Comparison of ENCODE assay signal across 15 cellular contexts in the genomic region with DNA sequence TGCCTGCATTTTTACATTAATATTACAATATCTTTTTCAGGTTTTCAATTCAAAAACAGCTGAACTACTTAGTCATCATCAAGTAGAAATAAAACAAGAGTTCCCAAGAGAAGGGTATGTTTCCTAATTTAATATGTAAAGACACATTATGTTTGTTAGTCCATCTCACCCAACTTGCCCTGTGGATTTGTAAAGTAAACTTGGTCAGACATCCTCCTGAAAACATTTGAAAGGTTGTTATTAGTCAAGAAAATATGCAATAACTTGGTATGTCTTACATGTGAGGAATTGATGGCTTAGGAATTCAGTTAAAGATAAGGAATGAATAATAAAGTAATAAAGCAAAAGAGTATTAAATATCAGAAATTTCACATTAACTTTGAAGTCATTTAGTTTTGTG. TPM values are rescaled to one million over a fixed set of nuclear protein-coding genes. Genes with fewer than 3 reads are reported as not detected.
DNase-seq lines count a peak whose midpoint lies in the region; ATAC-seq and TF ChIP-seq lines count a peak whose summit lies in the region.
"Had no signal": no experiment of that assay in that cellular context is flagged by ENCODE, and none has a peak within 500 bp of the region (broad histone marks: within the 10 kb centered on the region; RNA-seq: fewer than 3 reads in every experiment).

No MANE protein-coding gene starts in this region.

- no peak overlapping the region for H3K4me2 ChIP-seq in SK-N-SH
- H3K4me2 ChIP-seq: BLaER1 had no signal

- no peak for TF ChIP-seq RAD21 in SK-N-SH (IDR thresholded peaks at IDR 0.05; ENCODE audit: low read length)

- H3K9me3 Mint-ChIP-seq in mesothelial cell of epicardium: no peaks in the 10 kb centered on the region
- H3K9me3 Mint-ChIP-seq: CD4-positive, alpha-beta memory T cell had no signal

- H3K4me3 Mint-ChIP-seq in mesothelial cell of epicardium: no peak overlapping the region
- H3K4me3 Mint-ChIP-seq: CD14-positive monocyte; CD4-positive, alpha-beta memory T cell had no signal

- POLR2A ChIA-PET in SK-N-SH (lab: Yijun Ruan, JAX): no interaction called here

- no peaks in the 10 kb centered on the region for H3K79me2 ChIP-seq in SK-N-SH (ENCODE audit: insufficient read depth)

- H3K9me2 ChIP-seq in SK-N-SH: no peaks in the 10 kb centered on the region

- H3K9me3 ChIP-seq in SK-N-SH: no peaks in the 10 kb centered on the region
- H3K9me3 ChIP-seq: BLaER1, HAP-1 had no signal

- H3K4me1 ChIP-seq in SK-N-SH (ENCODE audit: control insufficient read depth in 1 of 2, insufficient read depth in 2 of 2, low read depth in 1 of 2, low read length in 1 of 2): peaks cover 0 to 4% of the 10 kb centered on the region in 2 experiments; a peak in 1 of 4 replicates
- H3K4me1 ChIP-seq: BLaER1 had no signal

- peaks cover 12% of the 10 kb centered on the region for H3K36me3 Mint-ChIP-seq in mesothelial cell of epicardium

- intact Hi-C loops in Right ventricle myocardium inferior (cut with DNase I): no loop called here

- H3K27me3 Mint-ChIP-seq in mesothelial cell of epicardium (ENCODE audit: low read depth): no peaks in the 10 kb centered on the region
- H3K27me3 Mint-ChIP-seq: CD4-positive, alpha-beta memory T cell had no signal

- no peaks in the 10 kb centered on the region for H3K36me3 ChIP-seq in SK-N-SH (replicated peaks in 1 of 2; ENCODE audit: control insufficient read depth in 1 of 2, insufficient read depth in 2 of 2, low read length in 1 of 2)

- CTCF ChIA-PET in SK-N-SH (lab: Yijun Ruan, JAX): no interaction called here

- TF ChIP-seq CTCF in AG10803 (conservative IDR thresholded peaks at IDR 0.05; ENCODE audit: low read length): no peak
- no peak for TF ChIP-seq CTCF in fibroblast of the aortic adventitia (IDR thresholded peaks at IDR 0.05; ENCODE audit: insufficient read depth, low read length)
- no peak for TF ChIP-seq CTCF in mesothelial cell of epicardium (IDR thresholded peaks at IDR 0.05; ENCODE audit: unreplicated experiment)
- TF ChIP-seq CTCF in SK-N-SH (IDR thresholded peaks at IDR 0.05): no peak

- peaks cover 9% of the 10 kb centered on the region for H3K4me1 Mint-ChIP-seq in mesothelial cell of epicardium
- H3K4me1 Mint-ChIP-seq: CD4-positive, alpha-beta memory T cell had no signal

- peaks cover 4% of the 10 kb centered on the region for H3F3A ChIP-seq in SK-N-SH (replicated peaks; ENCODE audit: insufficient read depth)

- H3K27ac Mint-ChIP-seq in mesothelial cell of epicardium: peak overlapping the region; percentile 72
- H3K27ac Mint-ChIP-seq: CD14-positive monocyte; CD4-positive, alpha-beta memory T cell had no signal

- H3K4me3 ChIP-seq in AG10803 (ENCODE audit: low read length): no peak overlapping the region
- no peak overlapping the region for H3K4me3 ChIP-seq in fibroblast of the aortic adventitia (ENCODE audit: low read depth, low read length)
- H3K4me3 ChIP-seq in SK-N-SH (ENCODE audit: low read depth in 2 of 2, low read length in 1 of 2): no peak overlapping the region
- H3K4me3 ChIP-seq: BLaER1, GM23248, HAP-1 had no signal

- ATAC-seq in Right ventricle myocardium inferior (no peak), HG03039 (IDR thresholded peaks at IDR 0.05; ENCODE audit: unreplicated experiment) (no peak)

- no peaks in the 10 kb centered on the region for H3K27me3 ChIP-seq in SK-N-SH (ENCODE audit: insufficient read depth)
- H3K27me3 ChIP-seq: BLaER1 had no signal

- TF ChIP-seq EP300 in SK-N-SH (IDR thresholded peaks at IDR 0.05; ENCODE audit: borderline replicate concordance in 1 of 2, low read depth in 1 of 2, low read length in 1 of 2): no peak

- H4K20me1 ChIP-seq in SK-N-SH (ENCODE audit: insufficient read depth): no peaks in the 10 kb centered on the region
- H4K20me1 ChIP-seq: BLaER1 had no signal

- no peak overlapping the region for H2AFZ ChIP-seq in SK-N-SH (ENCODE audit: low read depth)
- H2AFZ ChIP-seq: GM23248 had no signal

- no peak overlapping the region for H3K9ac ChIP-seq in SK-N-SH
- H3K9ac ChIP-seq: BLaER1, GM23248 had no signal

- no peak overlapping the region for H3K27ac ChIP-seq in SK-N-SH (ENCODE audit: low read depth in 2 of 2, low read length in 1 of 2)
- H3K27ac ChIP-seq: BLaER1, GM23248 had no signal

- DNase-seq in AG10803 (ENCODE audit: low read depth) (peak; percentile 9), fibroblast of the aortic adventitia (ENCODE audit: low read depth) (peak; percentile 16), mesothelial cell of epicardium (ENCODE audit: low spot score in 2 of 2, unreplicated experiment in 2 of 2) (no peak), Right ventricle myocardium inferior (ENCODE audit: missing footprints) (no peak), occipital lobe (lab: John Stamatoyannopoulos, UW) (no peak), SK-N-SH (no peak)
- DNase-seq: CD4-positive, alpha-beta memory T cell; DMS153; DMS79; GDM1; GM23248 had no signal

TF ChIP-seq in SK-N-SH, 30 proteins besides CTCF, POLR2A, EP300 and RAD21:
- TF ChIP-seq, protein P1, sequence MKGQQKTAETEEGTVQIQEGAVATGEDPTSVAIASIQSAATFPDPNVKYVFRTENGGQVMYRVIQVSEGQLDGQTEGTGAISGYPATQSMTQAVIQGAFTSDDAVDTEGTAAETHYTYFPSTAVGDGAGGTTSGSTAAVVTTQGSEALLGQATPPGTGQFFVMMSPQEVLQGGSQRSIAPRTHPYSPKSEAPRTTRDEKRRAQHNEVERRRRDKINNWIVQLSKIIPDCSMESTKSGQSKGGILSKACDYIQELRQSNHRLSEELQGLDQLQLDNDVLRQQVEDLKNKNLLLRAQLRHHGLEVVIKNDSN (IDR thresholded peaks at IDR 0.05; ENCODE audit: borderline replicate concordance, low read depth): no peak
- TF ChIP-seq NRF1 (IDR thresholded peaks at IDR 0.05; ENCODE audit: low read depth, low read length) (no peak), RCOR1 (IDR thresholded peaks at IDR 0.05; ENCODE audit: low read length) (no peak), POLR2AphosphoS5 (IDR thresholded peaks at IDR 0.05; ENCODE audit: low read depth, low read length) (no peak), YY1 (IDR thresholded peaks at IDR 0.05; ENCODE audit: low read depth) (no peak), FOSL2 (IDR thresholded peaks at IDR 0.05; ENCODE audit: borderline replicate concordance, low read depth) (no peak), TCF12 (IDR thresholded peaks at IDR 0.05) (no peak), RXRA (IDR thresholded peaks at IDR 0.05; ENCODE audit: borderline replicate concordance, low read depth) (no peak), SMC3 (IDR thresholded peaks at IDR 0.05; ENCODE audit: low read depth, low read length) (no peak), RFX5 (IDR thresholded peaks at IDR 0.05; ENCODE audit: low read length) (no peak), SIN3A (IDR thresholded peaks at IDR 0.05; ENCODE audit: borderline replicate concordance, low read depth, low read length) (no peak), NFIC (IDR thresholded peaks at IDR 0.05; ENCODE audit: borderline replicate concordance) (no peak)
- TF ChIP-seq, protein P2, sequence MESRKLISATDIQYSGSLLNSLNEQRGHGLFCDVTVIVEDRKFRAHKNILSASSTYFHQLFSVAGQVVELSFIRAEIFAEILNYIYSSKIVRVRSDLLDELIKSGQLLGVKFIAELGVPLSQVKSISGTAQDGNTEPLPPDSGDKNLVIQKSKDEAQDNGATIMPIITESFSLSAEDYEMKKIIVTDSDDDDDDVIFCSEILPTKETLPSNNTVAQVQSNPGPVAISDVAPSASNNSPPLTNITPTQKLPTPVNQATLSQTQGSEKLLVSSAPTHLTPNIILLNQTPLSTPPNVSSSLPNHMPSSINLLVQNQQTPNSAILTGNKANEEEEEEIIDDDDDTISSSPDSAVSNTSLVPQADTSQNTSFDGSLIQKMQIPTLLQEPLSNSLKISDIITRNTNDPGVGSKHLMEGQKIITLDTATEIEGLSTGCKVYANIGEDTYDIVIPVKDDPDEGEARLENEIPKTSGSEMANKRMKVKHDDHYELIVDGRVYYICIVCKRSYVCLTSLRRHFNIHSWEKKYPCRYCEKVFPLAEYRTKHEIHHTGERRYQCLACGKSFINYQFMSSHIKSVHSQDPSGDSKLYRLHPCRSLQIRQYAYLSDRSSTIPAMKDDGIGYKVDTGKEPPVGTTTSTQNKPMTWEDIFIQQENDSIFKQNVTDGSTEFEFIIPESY (IDR thresholded peaks at IDR 0.05; ENCODE audit: borderline replicate concordance, low read depth): no peak

RNA-seq across cellular contexts. Expression of gene GK, which starts 12.2 kb away (rescaled TPM):
- total RNA-seq in fibroblast of the aortic adventitia (ENCODE audit: low replicate concordance): 8.6 and 17.7 TPM in 2 replicates
- total RNA-seq in mesothelial cell of epicardium: 7.5 to 8.2 TPM (median 8.0 TPM) in 3 replicates
- total RNA-seq in Right ventricle myocardium inferior: 10.2 TPM
- 13.9 TPM for total RNA-seq in occipital lobe
- polyA plus RNA-seq in SK-N-SH (2012; rRNA removed): 2.2 and 3.1 TPM in 2 replicates
- 2.6 and 2.8 TPM in 2 replicates for polyA plus RNA-seq in SK-N-SH (2012; cell fraction: cytosol; rRNA removed)
- polyA plus RNA-seq in SK-N-SH (2012; cell fraction: nucleus; rRNA removed): 2.2 and 4.8 TPM in 2 replicates

Comparison
In these comparisons a context has a peak if more than half of its experiments do, and no peak if none do; other contexts are left out.
1. DNase-seq: peak in AG10803 (single experiment) and fibroblast of the aortic adventitia (single experiment); none in mesothelial cell of epicardium (0 of 2), Right ventricle myocardium inferior (single experiment), occipital lobe (single experiment) and SK-N-SH (single experiment).